In genomic region chr4:92136434-92136833, GRCh38 we compare ENCODE assay signal across 35 cellular contexts.
"Had no signal": no experiment of that assay in that cellular context is flagged by ENCODE, and none has a peak within 500 bp of the region (broad histone marks: within the 10 kb centered on the region; RNA-seq: fewer than 3 reads in every experiment).

No MANE protein-coding gene starts in this region.

- H3K27me3 ChIP-seq: MG63 had no signal

- H3K36me3 ChIP-seq: MG63 had no signal

- H3K4me3 ChIP-seq: MG63 had no signal

- DNase-seq: MG63, MM.1S, MV-4-11, NCI-H1048, NCI-H1092, NCI-H1092 treated with DMSO at 0.1 percent for 48 hours, NCI-H1105, NCI-H1105 treated with DMSO at 0.1 percent for 48 hours, NCI-H1417, NCI-H1417 treated with DMSO at 0.1 percent for 48 hours, NCI-H1436, NCI-H1436 treated with DMSO at 0.1 percent for 48 hours, NCI-H146, NCI-H1694, NCI-H1694 treated with DMSO at 0.1 percent for 48 hours, NCI-H187, NCI-H187 treated with DMSO at 0.1 percent for 48 hours, NCI-H1930, NCI-H2029, NCI-H2029 treated with DMSO at 0.1 percent for 48 hours, NCI-H2081, NCI-H2081 treated with DMSO at 0.1 percent for 48 hours, NCI-H2107, NCI-H2171, NCI-H2171 treated with DMSO at 0.1 percent for 48 hours, NCI-H2227 treated with DMSO at 0.1 percent for 48 hours, NCI-H226, NCI-H345, NCI-H446, NCI-H446 treated with DMSO at 0.1 percent for 48 hours, NCI-H510A, NCI-H510A treated with DMSO at 0.1 percent for 48 hours, NCI-H524, NCI-H524 treated with DMSO at 0.1 percent for 48 hours, NCI-H526 had no signal

- H3K9me3 ChIP-seq: MG63 had no signal
